8 cellular contexts compared by ENCODE assay signal in genomic region chr1:151165738-151166505, GRCh38. TPM values are rescaled to one million over a fixed set of nuclear protein-coding genes. Genes with fewer than 3 reads are reported as not detected.
DNase-seq lines count a peak whose midpoint lies in the region; ATAC-seq, FAIRE-seq and TF ChIP-seq lines count a peak whose summit lies in the region.

Gene LYSMD1 (minus strand): TSS chr1:151165902. CDS start chr1:151165258, 644 bp downstream.
Gene SCNM1 (plus strand): TSS chr1:151166144. CDS start chr1:151166153, 9 bp downstream.

- FAIRE-seq in keratinocyte (lab: Jason Lieb, UNC), result peak; percentile 82

- peak within 1 kb of the TSS; percentile 83 for H3K27ac ChIP-seq in keratinocyte (ENCODE audit: control insufficient read depth, insufficient read depth, low read length)

- peaks cover 12% of the 10 kb centered on the region for H3K4me1 ChIP-seq in keratinocyte (ENCODE audit: control insufficient read depth, extremely low read depth, insufficient read depth, low read length)

- TF ChIP-seq CTCF in keratinocyte (optimal IDR thresholded peaks at IDR 0.05 in 1 of 3, IDR thresholded peaks at IDR 0.05 in 1 of 3, conservative IDR thresholded peaks at IDR 0.05 in 1 of 3; ENCODE audit: extremely low read depth in 1 of 3, insufficient read depth in 2 of 3, low read length in 3 of 3), result peak in 1 of 3 experiments; percentile 4

- H3K27me3 ChIP-seq in keratinocyte (ENCODE audit: control insufficient read depth, extremely low read depth, insufficient read depth, low read length), result no peaks in the 10 kb centered on the region

- H3K79me2 ChIP-seq in keratinocyte (ENCODE audit: control insufficient read depth, insufficient read depth, low read length), result peaks cover 18% of the 10 kb centered on the region

- H3K9ac ChIP-seq in keratinocyte (ENCODE audit: control insufficient read depth, extremely low read depth, insufficient read depth, low read length), result peak within 1 kb of the TSS; percentile 88

- H3K36me3 ChIP-seq in keratinocyte (ENCODE audit: control insufficient read depth in 2 of 2, extremely low read depth in 1 of 2, insufficient read depth in 2 of 2, low read length in 2 of 2), result peaks cover 3 to 16% of the 10 kb centered on the region in 2 experiments

- DNase-seq in AML-193 (lab: John Stamatoyannopoulos, UW), result peak; percentile 95 to 97
- peak; percentile 100 for DNase-seq in NCI-H460 (ENCODE audit: extremely low read depth, low read depth)
- peak; percentile 92 for DNase-seq in activated CD4-positive, alpha-beta T cell treated with anti-CD3 and anti-CD28 coated beads for 1 hour
- peak; percentile 97 for DNase-seq in cerebellum (ENCODE audit: low spot score)
- peak; percentile 85 for DNase-seq in keratinocyte (ENCODE audit: low read depth, low spot score)
- DNase-seq in stimulated activated CD4-positive, alpha-beta T cell treated with anti-CD3 and anti-CD28 coated beads, Interleukin-12 subunit alpha, Interleukin-12 subunit beta, amount 100 ng/mL, for 48 hours (ENCODE audit: low read depth in 2 of 3, low spot score in 1 of 3), result peak; percentile 95 to 97 (median 97)

- H3K9me3 ChIP-seq in keratinocyte (ENCODE audit: control insufficient read depth, low read depth, low read length), result no peaks in the 10 kb centered on the region

- peak within 1 kb of the TSS; percentile 96 for H3K4me2 ChIP-seq in keratinocyte (ENCODE audit: control insufficient read depth, extremely low read depth, insufficient read depth, low read depth, low read length)

- no peaks in the 10 kb centered on the region for H4K20me1 ChIP-seq in keratinocyte (ENCODE audit: control insufficient read depth, extremely low read depth, insufficient read depth, low read length)

- peak within 1 kb of the TSS; percentile 65 to 94 (median 68) for H3K4me3 ChIP-seq in keratinocyte (ENCODE audit: control insufficient read depth in 2 of 3, extremely low read depth in 1 of 3, insufficient read depth in 2 of 3, low read depth in 1 of 3, low read length in 3 of 3)

- ATAC-seq in HG03378 (IDR thresholded peaks at IDR 0.05; ENCODE audit: unreplicated experiment), result peak; percentile 75

- H3K9me1 ChIP-seq in keratinocyte (ENCODE audit: control insufficient read depth, extremely low read depth, insufficient read depth, low read length), result peaks cover 2% of the 10 kb centered on the region

- TF ChIP-seq POLR2A in GM19099 (IDR thresholded peaks at IDR 0.05; ENCODE audit: extremely low read depth, insufficient read length, low read depth), result peak; percentile 89

- H2AFZ ChIP-seq in keratinocyte (ENCODE audit: control insufficient read depth, low read length), result peak within 1 kb of the TSS; percentile 88

- dilution Hi-C loops in keratinocyte (cut with MboI; ENCODE audit: extremely low pct_ligation_motif_present, low sequenced_read_pairs), result no loop called here

RNA-seq across cellular contexts. Expression of gene LYSMD1, which starts in this region (rescaled TPM):
- total RNA-seq in NCI-H460 (2014; rRNA removed; shearing (Covaris generic)), result 18.0 and 25.1 TPM in 2 replicates
- polyA plus RNA-seq in NCI-H460 (2014; cell fraction: nucleus; rRNA removed), result 12.3 and 13.9 TPM in 2 replicates
- 10.6 TPM for total RNA-seq in cerebellum
- 3.6 to 5.6 TPM (median 4.4 TPM) in 3 replicates for polyA plus RNA-seq in keratinocyte
- 1.7 TPM for polyA plus RNA-seq in keratinocyte (2011; ENCODE audit: low read depth)
- 3.2 and 4.0 TPM in 2 replicates for polyA plus RNA-seq in keratinocyte (2011; cell fraction: cytosol; rRNA removed)
- polyA plus RNA-seq in keratinocyte (2011; cell fraction: nucleus; rRNA removed), result 9.5 and 10.2 TPM in 2 replicates
- 4.3 TPM in 2 replicates for polyA plus RNA-seq in keratinocyte (2012; ENCODE audit: low replicate concordance)
- 0.98 to 5.7 TPM (median 3.6 TPM) in 3 replicates for polyA minus RNA-seq in keratinocyte
- polyA minus RNA-seq in keratinocyte (2011; cell fraction: cytosol; rRNA and poly(A)+ RNA removed), result 4.0 TPM
- 5.7 and 5.8 TPM in 2 replicates for polyA minus RNA-seq in keratinocyte (2011; cell fraction: nucleus; rRNA and poly(A)+ RNA removed)

RNA-seq across cellular contexts. Expression of gene SCNM1, which starts in this region (rescaled TPM):
- total RNA-seq in NCI-H460 (2014; rRNA removed; shearing (Covaris generic)), result 95.3 and 96.9 TPM in 2 replicates
- polyA plus RNA-seq in NCI-H460 (2014; cell fraction: nucleus; rRNA removed), result 50.0 and 54.4 TPM in 2 replicates
- total RNA-seq in cerebellum, result 16.7 TPM
- polyA plus RNA-seq in keratinocyte, result 11.0 to 34.4 TPM (median 26.2 TPM) in 3 replicates
- polyA plus RNA-seq in keratinocyte (2011; ENCODE audit: low read depth), result 32.6 TPM
- 22.8 and 25.1 TPM in 2 replicates for polyA plus RNA-seq in keratinocyte (2011; cell fraction: cytosol; rRNA removed)
- polyA plus RNA-seq in keratinocyte (2011; cell fraction: nucleus; rRNA removed), result 33.4 and 35.9 TPM in 2 replicates
- polyA plus RNA-seq in keratinocyte (2012; ENCODE audit: low replicate concordance), result 44.4 and 44.9 TPM in 2 replicates
- polyA minus RNA-seq in keratinocyte, result 7.4 to 17.6 TPM (median 10.6 TPM) in 3 replicates
- polyA minus RNA-seq in keratinocyte (2011; cell fraction: cytosol; rRNA and poly(A)+ RNA removed), result 10.9 TPM
- 4.7 and 5.0 TPM in 2 replicates for polyA minus RNA-seq in keratinocyte (2011; cell fraction: nucleus; rRNA and poly(A)+ RNA removed)

Comparison
In these comparisons a context has a peak if more than half of its experiments do, and no peak if none do; other contexts are left out.
1. Peak in every context shown above with its lines: DNase-seq, ATAC-seq, H3K4me3 ChIP-seq and H3K27ac ChIP-seq.